Comparison of ENCODE assay signal across 8 cellular contexts in the genomic region with DNA sequence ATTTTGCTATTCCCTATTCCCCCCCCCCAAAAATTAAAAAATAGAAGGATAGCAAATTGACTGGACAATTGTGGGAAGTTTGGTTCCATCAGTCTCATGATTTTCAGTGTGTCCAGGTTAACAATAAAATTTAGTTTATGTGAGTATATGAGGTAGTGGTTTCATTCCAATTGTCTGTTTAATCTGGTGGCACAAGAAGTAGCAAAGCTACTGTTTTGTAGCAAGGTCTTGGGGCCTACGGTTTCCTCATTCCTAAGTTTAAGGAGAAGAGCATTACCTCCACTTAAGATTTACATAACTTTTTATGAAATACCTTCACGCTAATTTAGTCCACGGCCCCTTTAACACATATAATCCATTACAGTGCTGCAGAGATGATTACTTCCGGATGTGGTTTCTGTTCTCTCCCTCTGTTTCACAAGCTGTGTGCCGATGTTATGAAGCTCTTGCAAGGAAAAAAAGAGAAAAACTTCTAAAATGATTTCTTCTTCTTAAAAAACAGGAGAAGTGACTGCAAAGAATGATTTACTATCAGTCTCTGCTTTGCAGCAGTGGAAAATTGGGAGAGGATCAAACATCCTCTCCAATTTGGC. TPM values are rescaled to one million over a fixed set of nuclear protein-coding genes. Genes with fewer than 3 reads are reported as not detected.
A peak's percentile ranks its signal among the peaks of the same experiment; 100 is the strongest.
DNase-seq lines count a peak whose midpoint lies in the region; ATAC-seq and TF ChIP-seq lines count a peak whose summit lies in the region.

No MANE protein-coding gene starts in this region.

- intact Hi-C loops in naive thymus-derived CD4-positive, alpha-beta T cell (cut with micrococcal nuclease), result loop anchor here in 1 of 2 donors (1.0 to 5.0 kb wide), 3 partner anchors 58 to 1664 kb away; partner anchors contain the start of gene CCDC126
- intact Hi-C loops in thyroid gland (cut with DNase I), result no loop called here

- no peaks in the 10 kb centered on the region for H3K36me3 Mint-ChIP-seq in activated T-helper 17 cell treated with anti-CD3 and anti-CD28 coated beads, Interleukin-2, amount 50 U/mL, for 72 hours (ENCODE audit: low read depth)
- H3K36me3 Mint-ChIP-seq in naive thymus-derived CD4-positive, alpha-beta T cell, result peaks cover 0 to 3% (median 0%) of the 10 kb centered on the region in 5 donors

- H3K4me1 Mint-ChIP-seq in activated T-helper 17 cell treated with anti-CD3 and anti-CD28 coated beads, Interleukin-2, amount 50 U/mL, for 72 hours, result peaks cover 4% of the 10 kb centered on the region
- peaks cover 15 to 37% (median 33%) of the 10 kb centered on the region in 7 donors for H3K4me1 Mint-ChIP-seq in naive thymus-derived CD4-positive, alpha-beta T cell

- TF ChIP-seq CTCF in thyroid gland (IDR thresholded peaks at IDR 0.05), result no peak

- H3K4me3 ChIP-seq in naive thymus-derived CD4-positive, alpha-beta T cell (ENCODE audit: low read length), result peak overlapping the region; percentile 42
- no peak overlapping the region for H3K4me3 ChIP-seq in thyroid gland (replicated peaks in 1 of 3)

- POLR2A ChIA-PET in naive thymus-derived CD4-positive, alpha-beta T cell (lab: Charles Lee), result interaction anchor here (0.6 to 0.8 kb wide), 3 partner anchors 282 to 1541 kb away, joined by 3 read pairs; no protein-coding TSS in a partner anchor

- no peaks in the 10 kb centered on the region for H3K9me3 Mint-ChIP-seq in activated T-helper 17 cell treated with anti-CD3 and anti-CD28 coated beads, Interleukin-2, amount 50 U/mL, for 72 hours
- no peaks in the 10 kb centered on the region for H3K9me3 Mint-ChIP-seq in naive thymus-derived CD4-positive, alpha-beta T cell

- H3K27me3 ChIP-seq in naive thymus-derived CD4-positive, alpha-beta T cell (ENCODE audit: control insufficient read depth in 2 of 2, insufficient read depth in 2 of 2, low read length in 2 of 2), result no peaks in the 10 kb centered on the region
- H3K27me3 ChIP-seq in thyroid gland, result no peaks in the 10 kb centered on the region

- CTCF ChIA-PET in naive thymus-derived CD4-positive, alpha-beta T cell (lab: Charles Lee), result interaction anchor here (0.6 to 7.0 kb wide), 7 partner anchors 85 to 310 kb away, joined by 3 to 105 read pairs (median 4); no protein-coding TSS in a partner anchor

- peak; percentile 46 for ATAC-seq in HG03354 (IDR thresholded peaks at IDR 0.05; ENCODE audit: poor library complexity, severe bottlenecking, unreplicated experiment)
- peak; percentile 72 for ATAC-seq in activated T-helper 17 cell treated with anti-CD3 and anti-CD28 coated beads, Interleukin-2, amount 50 U/mL, for 72 hours (replicated peaks)
- peak; percentile 83 for ATAC-seq in naive thymus-derived CD4-positive, alpha-beta T cell
- ATAC-seq in HG03460 (IDR thresholded peaks at IDR 0.05; ENCODE audit: unreplicated experiment), result no peak

- H3K27me3 Mint-ChIP-seq in activated T-helper 17 cell treated with anti-CD3 and anti-CD28 coated beads, Interleukin-2, amount 50 U/mL, for 72 hours, result peaks cover 11% of the 10 kb centered on the region
- H3K27me3 Mint-ChIP-seq in naive thymus-derived CD4-positive, alpha-beta T cell, result peaks cover 0 to 14% (median 7%) of the 10 kb centered on the region in 5 donors

- H3K4me1 ChIP-seq in naive thymus-derived CD4-positive, alpha-beta T cell (ENCODE audit: control insufficient read depth in 2 of 2, insufficient read depth in 2 of 2, low read length in 2 of 2), result peaks cover 0 to 23% of the 10 kb centered on the region in 2 donors
- H3K4me1 ChIP-seq in thyroid gland, result no peaks in the 10 kb centered on the region

- no peak overlapping the region for H3K27ac Mint-ChIP-seq in activated T-helper 17 cell treated with anti-CD3 and anti-CD28 coated beads, Interleukin-2, amount 50 U/mL, for 72 hours
- H3K27ac Mint-ChIP-seq in naive thymus-derived CD4-positive, alpha-beta T cell, result peak overlapping the region; percentile 34 to 91 (median 85)

- H3K36me3 ChIP-seq in naive thymus-derived CD4-positive, alpha-beta T cell (ENCODE audit: control insufficient read depth in 2 of 3, insufficient read depth in 3 of 3, low read length in 3 of 3), result no peaks in the 10 kb centered on the region
- H3K36me3 ChIP-seq in thyroid gland, result no peaks in the 10 kb centered on the region

- H3K27ac ChIP-seq in naive thymus-derived CD4-positive, alpha-beta T cell (ENCODE audit: low read depth, low read length), result peak overlapping the region; percentile 61
- no peak overlapping the region for H3K27ac ChIP-seq in thyroid gland

- H3K9me3 ChIP-seq in naive thymus-derived CD4-positive, alpha-beta T cell (ENCODE audit: control insufficient read depth in 2 of 3, low read length in 3 of 3), result no peaks in the 10 kb centered on the region
- H3K9me3 ChIP-seq in thyroid gland, result no peaks in the 10 kb centered on the region

- no peak for TF ChIP-seq POLR2A in thyroid gland (IDR thresholded peaks at IDR 0.05)

- H3K4me3 Mint-ChIP-seq in activated T-helper 17 cell treated with anti-CD3 and anti-CD28 coated beads, Interleukin-2, amount 50 U/mL, for 72 hours, result peak overlapping the region; percentile 57
- H3K4me3 Mint-ChIP-seq in naive thymus-derived CD4-positive, alpha-beta T cell, result peak overlapping the region; percentile 39 to 80 (median 70)

- WGBS in thyroid gland, 2 donors, result 64 to 69% methylated on average over 5 of the region's 5 CpGs

- DNase-seq in GM03348 (ENCODE audit: low spot score) (peak; percentile 56), dedifferentiated amniotic fluid mesenchymal stem cell (ENCODE audit: extremely low spot score) (no peak), thyroid gland (no peak), retina (no peak)
- DNase-seq in naive thymus-derived CD4-positive, alpha-beta T cell, result peak in 7 of 9 donors; percentile 49 to 74 (median 70)

RNA-seq across cellular contexts. Expression of gene NPVF, which starts 32.7 kb away (rescaled TPM):
- not detected for total RNA-seq in activated T-helper 17 cell treated with anti-CD3 and anti-CD28 coated beads, Interleukin-2, amount 50 U/mL, for 72 hours
- not detected for total RNA-seq in naive thymus-derived CD4-positive, alpha-beta T cell
- not detected for polyA plus RNA-seq in naive thymus-derived CD4-positive, alpha-beta T cell
- total RNA-seq in thyroid gland, result not detected

Comparison
In these comparisons a context has a peak if more than half of its experiments do, and no peak if none do; other contexts are left out.
1. DNase-seq: peak in GM03348 (single experiment) and naive thymus-derived CD4-positive, alpha-beta T cell (7 of 9); none in dedifferentiated amniotic fluid mesenchymal stem cell (single experiment), thyroid gland (0 of 2) and retina (single experiment).